Comparison of ENCODE assay signal across 9 cellular contexts in the genomic region with DNA sequence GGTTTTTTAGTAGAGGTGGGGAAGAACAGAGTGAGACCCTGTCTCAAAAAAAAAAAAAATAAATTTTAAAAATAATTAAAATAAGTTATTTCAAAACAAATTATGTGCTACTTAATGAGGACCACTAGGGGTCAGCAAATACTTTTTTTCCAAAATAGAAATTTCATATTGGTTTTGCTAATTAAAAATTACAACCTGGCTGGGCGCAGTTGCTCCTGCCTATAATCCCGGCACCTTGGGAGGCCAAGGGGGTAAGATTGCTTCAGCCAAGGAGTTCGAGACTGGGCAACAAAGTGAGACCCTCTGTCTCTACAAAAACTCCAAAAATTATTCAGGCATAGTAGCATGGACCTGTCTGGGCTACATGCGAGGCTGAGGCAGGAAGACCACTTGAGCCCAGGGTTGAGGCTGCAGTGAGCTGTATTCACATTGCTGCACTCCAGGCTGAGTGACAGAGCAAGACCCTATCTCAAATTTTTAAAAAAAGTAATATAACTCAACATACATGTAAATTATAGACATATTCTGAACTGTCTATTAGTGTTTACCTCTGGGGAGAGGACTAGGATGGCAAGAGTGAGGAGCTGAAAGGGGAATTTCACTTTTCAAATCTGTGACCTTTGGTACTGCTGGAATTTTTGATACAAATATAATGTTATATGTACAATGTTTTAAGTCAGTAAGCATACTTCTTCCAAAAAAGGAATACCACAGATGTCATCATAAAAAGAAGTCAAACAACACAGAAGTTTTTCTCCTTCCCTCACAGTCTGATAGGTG. TPM values are rescaled to one million over a fixed set of nuclear protein-coding genes. Genes with fewer than 3 reads are reported as not detected.
DNase-seq lines count a peak whose midpoint lies in the region; ATAC-seq and TF ChIP-seq lines count a peak whose summit lies in the region.
"Had no signal": no experiment of that assay in that cellular context is flagged by ENCODE, and none has a peak within 500 bp of the region (broad histone marks: within the 10 kb centered on the region; RNA-seq: fewer than 3 reads in every experiment).

No MANE protein-coding gene starts in this region.

- 15% methylated on average over 4 of the region's 4 CpGs for WGBS in prostate gland

- no peak overlapping the region for H3K4me3 Mint-ChIP-seq in activated T-cell treated with anti-CD3 and anti-CD28 coated beads, Interleukin-2, amount 50 U/mL, for 4 hours
- H3K4me3 Mint-ChIP-seq: activated naive CD8-positive, alpha-beta T cell had no signal

- H3K36me3 ChIP-seq in OCI-LY3 (replicated peaks; ENCODE audit: low read depth, low read length) (no peaks in the 10 kb centered on the region), prostate gland (no peaks in the 10 kb centered on the region)

- H3K9me3 ChIP-seq in OCI-LY3 (ENCODE audit: insufficient read depth, low read length) (no peaks in the 10 kb centered on the region), prostate gland (no peaks in the 10 kb centered on the region)

- H3K27me3 ChIP-seq in OCI-LY3 (ENCODE audit: low read depth, low read length) (peaks cover 27% of the 10 kb centered on the region), prostate gland (replicated peaks; ENCODE audit: insufficient read depth) (no peaks in the 10 kb centered on the region)

- no peaks in the 10 kb centered on the region for H3K36me3 Mint-ChIP-seq in activated T-cell treated with anti-CD3 and anti-CD28 coated beads, Interleukin-2, amount 50 U/mL, for 4 hours (ENCODE audit: insufficient read depth)
- H3K36me3 Mint-ChIP-seq: activated naive CD8-positive, alpha-beta T cell had no signal

- H3K9me3 Mint-ChIP-seq in activated T-cell treated with anti-CD3 and anti-CD28 coated beads, Interleukin-2, amount 50 U/mL, for 4 hours: no peaks in the 10 kb centered on the region

- H3K27ac ChIP-seq in OCI-LY3 (ENCODE audit: low read length) (no peak overlapping the region), prostate gland (no peak overlapping the region)

- H3K4me1 ChIP-seq in OCI-LY3 (ENCODE audit: low read length): peaks cover 8% of the 10 kb centered on the region; the same call in 1 of the 2 replicates
- no peaks in the 10 kb centered on the region for H3K4me1 ChIP-seq in prostate gland (replicated peaks)

- H3K27me3 Mint-ChIP-seq in activated T-cell treated with anti-CD3 and anti-CD28 coated beads, Interleukin-2, amount 50 U/mL, for 4 hours (ENCODE audit: low read depth): peaks cover 25% of the 10 kb centered on the region
- H3K27me3 Mint-ChIP-seq: activated naive CD8-positive, alpha-beta T cell had no signal

- intact Hi-C loops in prostate gland (cut with DNase I): loop anchor here (5.0 kb wide), 1 partner anchor 63 kb away; no protein-coding TSS in a partner anchor

- H4K20me1 ChIP-seq in OCI-LY3 (ENCODE audit: insufficient read depth, low read length): no peaks in the 10 kb centered on the region

- no peaks in the 10 kb centered on the region for H3K4me1 Mint-ChIP-seq in activated T-cell treated with anti-CD3 and anti-CD28 coated beads, Interleukin-2, amount 50 U/mL, for 4 hours (ENCODE audit: low read depth)

- H3K4me3 ChIP-seq in OCI-LY3 (ENCODE audit: low read length) (no peak overlapping the region; the same call in 1 of the 2 replicates), epithelial cell of proximal tubule (ENCODE audit: low read depth, low read length) (no peak overlapping the region), prostate gland (no peak overlapping the region)

- TF ChIP-seq POLR2A in prostate gland (IDR thresholded peaks at IDR 0.05): no peak

- no peak for ATAC-seq in activated T-cell treated with anti-CD3 and anti-CD28 coated beads, Interleukin-2, amount 50 U/mL, for 4 hours
- ATAC-seq in HG02852 (IDR thresholded peaks at IDR 0.05; ENCODE audit: unreplicated experiment): no peak
- no peak for ATAC-seq in HG03175 (IDR thresholded peaks at IDR 0.05; ENCODE audit: unreplicated experiment)
- ATAC-seq in GM19452 (IDR thresholded peaks at IDR 0.05; ENCODE audit: unreplicated experiment): no peak

- no peaks in the 10 kb centered on the region for H3K79me2 ChIP-seq in OCI-LY3 (ENCODE audit: low read length)

- H3K9ac ChIP-seq in OCI-LY3 (ENCODE audit: low read length): no peak overlapping the region

- H3K4me2 ChIP-seq in OCI-LY3 (ENCODE audit: low read length): peak overlapping the region; percentile 46

- TF ChIP-seq CTCF in OCI-LY3 (IDR thresholded peaks at IDR 0.05; ENCODE audit: low read depth, low read length): peak; percentile 42
- peak; percentile 51 for TF ChIP-seq CTCF in epithelial cell of proximal tubule (conservative IDR thresholded peaks at IDR 0.05; ENCODE audit: low read depth, low read length)
- peak; percentile 15 to 75 (median 48) for TF ChIP-seq CTCF in prostate gland (IDR thresholded peaks at IDR 0.05)

- no peak overlapping the region for H2AFZ ChIP-seq in OCI-LY3 (ENCODE audit: low read depth, low read length)

- peak; percentile 25 to 33 for DNase-seq in activated T-cell treated with anti-CD3 and anti-CD28 coated beads, Interleukin-2, amount 50 U/mL, for 48 hours
- DNase-seq in activated T-cell treated with anti-CD3 and anti-CD28 coated beads, Interleukin-2, amount 50 U/mL, for 4 hours: no peak
- DNase-seq in epithelial cell of proximal tubule (ENCODE audit: low read depth): no peak
- no peak for DNase-seq in prostate gland (ENCODE audit: low spot score)

RNA-seq across cellular contexts. Expression of a gene that starts 8.1 kb away (rescaled TPM):
- total RNA-seq in activated T-cell treated with anti-CD3 and anti-CD28 coated beads, Interleukin-2, amount 50 U/mL, for 4 hours: under 1 TPM; 0.24 to 0.34 (median 0.28) TPM
- total RNA-seq in epithelial cell of proximal tubule: 2.1 and 6.4 TPM in 2 replicates
- 10 to 100 TPM in 1 of 2 donors, not detected in 1; 14.4 TPM for total RNA-seq in prostate gland

RNA-seq across cellular contexts. Expression of a gene that starts 36.9 kb away (rescaled TPM):
- 10 to 100 TPM; 22.8 to 27.9 (median 24.0) TPM for total RNA-seq in activated T-cell treated with anti-CD3 and anti-CD28 coated beads, Interleukin-2, amount 50 U/mL, for 4 hours
- total RNA-seq in epithelial cell of proximal tubule (47.7 and 59.2 TPM in 2 replicates), prostate gland (10 to 100 TPM; 42.3 to 45.5 TPM)

RNA-seq across cellular contexts. Expression of a gene that starts 37.2 kb away (rescaled TPM):
- total RNA-seq in activated T-cell treated with anti-CD3 and anti-CD28 coated beads, Interleukin-2, amount 50 U/mL, for 4 hours: 10 to 100 TPM; 34.4 to 45.9 (median 35.3) TPM
- total RNA-seq in epithelial cell of proximal tubule (83.7 and 87.3 TPM in 2 replicates), prostate gland (100 to 1,000 TPM in 1 of 2 donors, 10 to 100 TPM in 1; 98.6 to 145 TPM)

RNA-seq across cellular contexts. Expression of a gene that starts 54.3 kb away (rescaled TPM):
- total RNA-seq in activated T-cell treated with anti-CD3 and anti-CD28 coated beads, Interleukin-2, amount 50 U/mL, for 4 hours: not detected
- not detected in 2 replicates for total RNA-seq in epithelial cell of proximal tubule
- total RNA-seq in prostate gland: under 1 TPM; 0.77 to 0.91 TPM

Comparison
In these comparisons a context has a peak if more than half of its experiments do, and no peak if none do; other contexts are left out.
1. DNase-seq: peak in activated T-cell treated with anti-CD3 and anti-CD28 coated beads, Interleukin-2, amount 50 U/mL, for 48 hours (2 of 2); none in activated T-cell treated with anti-CD3 and anti-CD28 coated beads, Interleukin-2, amount 50 U/mL, for 4 hours (single experiment), epithelial cell of proximal tubule (single experiment) and prostate gland (single experiment).
2. Peak in every context shown above with its lines, with median percentiles within 50 percentile points of each other: CTCF ChIP-seq.